Comparison of ENCODE assay signal across 31 cellular contexts in genomic region chr1:60823151-60823550, GRCh38.
"Had no signal": no experiment of that assay in that cellular context is flagged by ENCODE, and none has a peak within 500 bp of the region (broad histone marks: within the 10 kb centered on the region; RNA-seq: fewer than 3 reads in every experiment).

No MANE protein-coding gene starts in this region.

- H3K4me1 ChIP-seq: adrenal gland, body of pancreas, foreskin keratinocyte, gastroesophageal sphincter had no signal

- H3K9me3 Mint-ChIP-seq: activated CD4-positive, alpha-beta memory T cell treated with anti-CD3 and anti-CD28 coated beads, Interleukin-2, amount 10 ng/mL, durations not matched to agents 7 days and 5 days; activated T-cell treated with anti-CD3 and anti-CD28 coated beads, Interleukin-2, amount 50 U/mL, for 24 hours; activated T-cell treated with anti-CD3 and anti-CD28 coated beads, Interleukin-2, amount 50 U/mL, for 72 hours; effector memory CD8-positive, alpha-beta T cell; T-helper 2 cell treated with Interferon-gamma antibody and Interleukin-4, amounts not matched to agents 5 μg/mL and 100 μg/mL, for 36 hours had no signal

- H3K4me3 ChIP-seq: adrenal gland, body of pancreas, esophagus muscularis mucosa, gastroesophageal sphincter had no signal

- H3K36me3 Mint-ChIP-seq: activated naive CD8-positive, alpha-beta T cell treated with anti-CD3 and anti-CD28 coated beads for 36 hours had no signal

- H3K27me3 Mint-ChIP-seq: activated CD4-positive, alpha-beta memory T cell treated with anti-CD3 and anti-CD28 coated beads, Interleukin-2, amount 10 ng/mL, durations not matched to agents 7 days and 5 days; activated naive CD8-positive, alpha-beta T cell treated with anti-CD3 and anti-CD28 coated beads for 36 hours; effector memory CD8-positive, alpha-beta T cell; T-helper 17 cell had no signal

- ATAC-seq: activated naive CD8-positive, alpha-beta T cell treated with anti-CD3 and anti-CD28 coated beads, Interleukin-2, amount 50 U/mL, for 24 hours; activated T-cell treated with anti-CD3 and anti-CD28 coated beads, Interleukin-2, amount 50 U/mL, for 72 hours; body of pancreas; effector memory CD8-positive, alpha-beta T cell; foreskin keratinocyte; gastroesophageal sphincter; T-helper 17 cell had no signal

- H3K4me1 Mint-ChIP-seq: activated CD4-positive, alpha-beta memory T cell treated with anti-CD3 and anti-CD28 coated beads, Interleukin-2, amount 10 ng/mL, durations not matched to agents 7 days and 5 days; activated CD4-positive, alpha-beta T cell treated with anti-CD3 and anti-CD28 coated beads, Interleukin-2, amount 10 ng/mL, durations not matched to agents 7 days and 5 days; activated naive CD8-positive, alpha-beta T cell treated with anti-CD3 and anti-CD28 coated beads for 36 hours; activated naive CD8-positive, alpha-beta T cell treated with anti-CD3 and anti-CD28 coated beads, Interleukin-2, amount 50 U/mL, for 24 hours; T-helper 17 cell had no signal

- DNase-seq: activated CD4-positive, alpha-beta memory T cell treated with anti-CD3 and anti-CD28 coated beads, Interleukin-2, amount 10 ng/mL, durations not matched to agents 7 days and 5 days; activated CD4-positive, alpha-beta T cell treated with anti-CD3 and anti-CD28 coated beads for 1 hour; activated CD4-positive, alpha-beta T cell treated with anti-CD3 and anti-CD28 coated beads for 4 hours; activated CD4-positive, alpha-beta T cell treated with anti-CD3 and anti-CD28 coated beads, Interleukin-2, amount 10 ng/mL, durations not matched to agents 7 days and 5 days; activated CD4-positive, alpha-beta T cell treated with anti-CD3 and anti-CD28 coated beads, Interleukin-2, amount 50 U/mL, for 4 hours; activated CD8-positive, alpha-beta memory T cell treated with anti-CD3 and anti-CD28 coated beads, Interleukin-2, amount 50 U/mL, for 48 hours; activated gamma-delta T cell; activated naive CD4-positive, alpha-beta T cell treated with anti-CD3 and anti-CD28 coated beads, Interleukin-2, amount 50 U/mL, for 16 hours; activated naive CD4-positive, alpha-beta T cell treated with Interleukin-2 at 50 U/mL for 16 hours; activated naive CD8-positive, alpha-beta T cell treated with anti-CD3 and anti-CD28 coated beads for 36 hours; activated naive CD8-positive, alpha-beta T cell treated with anti-CD3 and anti-CD28 coated beads, Interleukin-2, amount 50 U/mL, for 24 hours; activated T-cell treated with anti-CD3 and anti-CD28 coated beads for 4 hours; activated T-cell treated with anti-CD3 and anti-CD28 coated beads, Interleukin-2, amount 50 U/mL, for 24 hours; activated T-cell treated with anti-CD3 and anti-CD28 coated beads, Interleukin-2, amount 50 U/mL, for 72 hours; adrenal gland; amygdala; aorta; body of pancreas; caudate nucleus; cortex of kidney; dermis blood vessel endothelial cell; effector CD4-positive, alpha-beta T cell; effector memory CD8-positive, alpha-beta T cell; erythroblast; foreskin keratinocyte; T-helper 1 cell; T-helper 17 cell; T1000 had no signal

- H3K4me3 Mint-ChIP-seq: activated CD4-positive, alpha-beta memory T cell treated with anti-CD3 and anti-CD28 coated beads, Interleukin-2, amount 10 ng/mL, durations not matched to agents 7 days and 5 days; activated CD4-positive, alpha-beta T cell treated with anti-CD3 and anti-CD28 coated beads, Interleukin-2, amount 10 ng/mL, durations not matched to agents 7 days and 5 days; activated naive CD8-positive, alpha-beta T cell treated with anti-CD3 and anti-CD28 coated beads for 36 hours; activated naive CD8-positive, alpha-beta T cell treated with anti-CD3 and anti-CD28 coated beads, Interleukin-2, amount 50 U/mL, for 24 hours; activated T-cell treated with anti-CD3 and anti-CD28 coated beads, Interleukin-2, amount 50 U/mL, for 24 hours; activated T-cell treated with anti-CD3 and anti-CD28 coated beads, Interleukin-2, amount 50 U/mL, for 72 hours; effector memory CD8-positive, alpha-beta T cell; T-helper 17 cell; T-helper 2 cell treated with Interferon-gamma antibody and Interleukin-4, amounts not matched to agents 5 μg/mL and 100 μg/mL, for 36 hours had no signal

- H3K9me3 ChIP-seq: adrenal gland, body of pancreas, esophagus muscularis mucosa, gastroesophageal sphincter had no signal

- H3K36me3 ChIP-seq: adrenal gland, esophagus muscularis mucosa, gastroesophageal sphincter had no signal

- H3K27ac Mint-ChIP-seq: activated CD4-positive, alpha-beta memory T cell treated with anti-CD3 and anti-CD28 coated beads, Interleukin-2, amount 10 ng/mL, durations not matched to agents 7 days and 5 days; activated CD4-positive, alpha-beta T cell treated with anti-CD3 and anti-CD28 coated beads, Interleukin-2, amount 10 ng/mL, durations not matched to agents 7 days and 5 days; activated naive CD8-positive, alpha-beta T cell treated with anti-CD3 and anti-CD28 coated beads for 36 hours; activated naive CD8-positive, alpha-beta T cell treated with anti-CD3 and anti-CD28 coated beads, Interleukin-2, amount 50 U/mL, for 24 hours; activated T-cell treated with anti-CD3 and anti-CD28 coated beads, Interleukin-2, amount 50 U/mL, for 24 hours; activated T-cell treated with anti-CD3 and anti-CD28 coated beads, Interleukin-2, amount 50 U/mL, for 72 hours; effector memory CD8-positive, alpha-beta T cell; T-helper 17 cell; T-helper 2 cell treated with Interferon-gamma antibody and Interleukin-4, amounts not matched to agents 5 μg/mL and 100 μg/mL, for 36 hours had no signal
